Comparison of ENCODE assay signal across 15 cellular contexts in the genomic region with DNA sequence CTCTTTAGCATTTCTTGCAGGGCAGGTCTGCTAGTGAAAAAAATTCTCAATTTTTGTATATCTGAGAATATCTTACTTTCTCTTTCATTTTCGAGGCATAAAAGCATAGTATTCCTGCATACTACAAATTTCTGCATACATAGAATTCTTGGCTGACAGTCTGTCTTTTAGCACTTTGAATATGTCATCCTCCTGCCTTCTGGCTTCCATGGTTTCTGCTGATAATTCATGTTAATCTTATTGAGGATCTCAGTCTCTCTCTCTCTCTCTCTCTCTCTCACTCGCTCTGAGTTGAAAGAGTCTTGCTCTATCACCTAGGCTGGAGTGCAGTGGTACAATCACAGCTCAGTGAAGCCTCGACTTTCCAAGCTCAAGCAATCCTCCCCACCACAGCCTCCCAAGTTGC.
DNase-seq lines count a peak whose midpoint lies in the region; ATAC-seq, FAIRE-seq and TF ChIP-seq lines count a peak whose summit lies in the region.
"Had no signal": no experiment of that assay in that cellular context is flagged by ENCODE, and none has a peak within 500 bp of the region (broad histone marks: within the 10 kb centered on the region; RNA-seq: fewer than 3 reads in every experiment).

No MANE protein-coding gene starts in this region.

- dilution Hi-C loops in keratinocyte (cut with MboI; ENCODE audit: extremely low pct_ligation_motif_present, low sequenced_read_pairs), result no loop called here

- intact Hi-C loops in CD4-positive, alpha-beta T cell (cut with DNase I, micrococcal nuclease), result no loop called here
- intact Hi-C loops in ovary (cut with DNase I), result no loop called here

- TF ChIP-seq EP300 in ovary (IDR thresholded peaks at IDR 0.05), result no peak

- H3K36me3 ChIP-seq in keratinocyte (ENCODE audit: control insufficient read depth in 2 of 2, extremely low read depth in 1 of 2, insufficient read depth in 2 of 2, low read length in 2 of 2), result no peaks in the 10 kb centered on the region
- no peaks in the 10 kb centered on the region for H3K36me3 ChIP-seq in ovary
- no peaks in the 10 kb centered on the region for H3K36me3 ChIP-seq in MG63

- H3K79me2 ChIP-seq in keratinocyte (ENCODE audit: control insufficient read depth, insufficient read depth, low read length), result no peaks in the 10 kb centered on the region

- H3K4me3 ChIP-seq in keratinocyte (ENCODE audit: control insufficient read depth in 2 of 3, extremely low read depth in 1 of 3, insufficient read depth in 2 of 3, low read depth in 1 of 3, low read length in 3 of 3) (no peak overlapping the region), ovary (no peak overlapping the region), MG63 (no peak overlapping the region)
- H3K4me3 ChIP-seq: SK-N-MC had no signal

- ATAC-seq in CD4-positive, alpha-beta T cell (ENCODE audit: poor library complexity), result no peak
- peak; percentile 51 for ATAC-seq in HG02798 (IDR thresholded peaks at IDR 0.05; ENCODE audit: poor library complexity, unreplicated experiment)
- ATAC-seq in activated CD8-positive, alpha-beta T cell treated with anti-CD3 and anti-CD28 coated beads, Interleukin-2, amount 10 ng/mL, durations not matched to agents 7 days and 5 days, result peak; percentile 51
- ATAC-seq: WTC11 had no signal

- H3K27ac Mint-ChIP-seq in CD4-positive, alpha-beta T cell, result no peak overlapping the region
- no peak overlapping the region for H3K27ac Mint-ChIP-seq in activated CD8-positive, alpha-beta T cell treated with anti-CD3 and anti-CD28 coated beads, Interleukin-2, amount 10 ng/mL, durations not matched to agents 7 days and 5 days
- H3K27ac Mint-ChIP-seq: WTC11 had no signal

- H3K36me3 Mint-ChIP-seq in CD4-positive, alpha-beta T cell (ENCODE audit: low read depth), result no peaks in the 10 kb centered on the region
- no peaks in the 10 kb centered on the region for H3K36me3 Mint-ChIP-seq in activated CD8-positive, alpha-beta T cell treated with anti-CD3 and anti-CD28 coated beads, Interleukin-2, amount 10 ng/mL, durations not matched to agents 7 days and 5 days (ENCODE audit: low read depth)

- no peaks in the 10 kb centered on the region for H3K27me3 ChIP-seq in CD4-positive, alpha-beta T cell (ENCODE audit: control insufficient read depth, insufficient read depth, low read length)
- no peaks in the 10 kb centered on the region for H3K27me3 ChIP-seq in keratinocyte (ENCODE audit: control insufficient read depth, extremely low read depth, insufficient read depth, low read length)
- no peaks in the 10 kb centered on the region for H3K27me3 ChIP-seq in ovary
- H3K27me3 ChIP-seq in MG63, result no peaks in the 10 kb centered on the region

- no peaks in the 10 kb centered on the region for H3K9me3 ChIP-seq in CD4-positive, alpha-beta T cell (ENCODE audit: control insufficient read depth, low read length)
- H3K9me3 ChIP-seq in keratinocyte (ENCODE audit: control insufficient read depth, low read depth, low read length) (no peaks in the 10 kb centered on the region), ovary (no peaks in the 10 kb centered on the region), MG63 (peaks cover 6% of the 10 kb centered on the region; the same call in 1 of the 2 replicates)

- POLR2A ChIA-PET in CD4-positive, alpha-beta T cell (lab: Charles Lee), result no interaction called here
- POLR2A ChIA-PET in activated CD8-positive, alpha-beta T cell treated with anti-CD3 and anti-CD28 coated beads, Interleukin-2, amount 10 ng/mL, durations not matched to agents 7 days and 5 days (lab: Charles Lee), result no interaction called here

- 71 to 80% (median 72%) methylated on average over 3 of the region's 3 CpGs for WGBS in ovary, 3 donors

- no peak for DNase-seq in CD4-positive, alpha-beta T cell
- no peak for DNase-seq in activated CD8-positive, alpha-beta T cell treated with anti-CD3 and anti-CD28 coated beads, Interleukin-2, amount 10 ng/mL, durations not matched to agents 7 days and 5 days
- no peak for DNase-seq in keratinocyte (ENCODE audit: low read depth, low spot score)
- no peak for DNase-seq in COLO668 (lab: John Stamatoyannopoulos, UW; ENCODE audit: unreplicated experiment)
- DNase-seq in ovary, result no peak
- no peak for DNase-seq in DMS79 (lab: John Stamatoyannopoulos, UW)
- no peak for DNase-seq in MG63
- DNase-seq: activated effector memory CD4-positive, alpha-beta T cell treated with anti-CD3 and anti-CD28 coated beads, Interleukin-2, amount 50 U/mL, for 16 hours; H7; naive B cell; retina; stimulated activated CD4-positive, alpha-beta T cell treated with anti-CD3 and anti-CD28 coated beads, Interleukin-2, amount 100 ng/mL, for 24 hours had no signal

- peaks cover 18% of the 10 kb centered on the region for H3K4me1 Mint-ChIP-seq in CD4-positive, alpha-beta T cell (ENCODE audit: low read depth)
- H3K4me1 Mint-ChIP-seq in activated CD8-positive, alpha-beta T cell treated with anti-CD3 and anti-CD28 coated beads, Interleukin-2, amount 10 ng/mL, durations not matched to agents 7 days and 5 days (ENCODE audit: low read depth), result peaks cover 16% of the 10 kb centered on the region
- H3K4me1 Mint-ChIP-seq: WTC11 had no signal

- H3K4me1 ChIP-seq in keratinocyte (ENCODE audit: control insufficient read depth, extremely low read depth, insufficient read depth, low read length) (no peaks in the 10 kb centered on the region), ovary (ENCODE audit: insufficient read depth) (no peaks in the 10 kb centered on the region)

- H3K9ac ChIP-seq in keratinocyte (ENCODE audit: control insufficient read depth, extremely low read depth, insufficient read depth, low read length), result no peak overlapping the region

- FAIRE-seq in keratinocyte (lab: Jason Lieb, UNC), result no peak

- H3K4me3 Mint-ChIP-seq in CD4-positive, alpha-beta T cell, result peak overlapping the region; percentile 61
- H3K4me3 Mint-ChIP-seq in activated CD8-positive, alpha-beta T cell treated with anti-CD3 and anti-CD28 coated beads, Interleukin-2, amount 10 ng/mL, durations not matched to agents 7 days and 5 days, result peak overlapping the region; percentile 2
- H3K4me3 Mint-ChIP-seq: WTC11 had no signal

- CTCF ChIA-PET in CD4-positive, alpha-beta T cell (lab: Charles Lee), result no interaction called here
- CTCF ChIA-PET in activated CD8-positive, alpha-beta T cell treated with anti-CD3 and anti-CD28 coated beads, Interleukin-2, amount 10 ng/mL, durations not matched to agents 7 days and 5 days (lab: Charles Lee), result no interaction called here

- H3K27ac ChIP-seq in CD4-positive, alpha-beta T cell (ENCODE audit: low read depth, low read length), result no peak overlapping the region
- H3K27ac ChIP-seq in keratinocyte (ENCODE audit: control insufficient read depth, insufficient read depth, low read length), result no peak overlapping the region
- no peak overlapping the region for H3K27ac ChIP-seq in ovary
- H3K27ac ChIP-seq: SK-N-MC had no signal

- H4K20me1 ChIP-seq in keratinocyte (ENCODE audit: control insufficient read depth, extremely low read depth, insufficient read depth, low read length), result no peaks in the 10 kb centered on the region

- no peaks in the 10 kb centered on the region for H3K27me3 Mint-ChIP-seq in CD4-positive, alpha-beta T cell
- H3K27me3 Mint-ChIP-seq in activated CD8-positive, alpha-beta T cell treated with anti-CD3 and anti-CD28 coated beads, Interleukin-2, amount 10 ng/mL, durations not matched to agents 7 days and 5 days (ENCODE audit: low read depth), result no peaks in the 10 kb centered on the region
- H3K27me3 Mint-ChIP-seq: naive B cell had no signal

- H3K9me3 Mint-ChIP-seq in CD4-positive, alpha-beta T cell, result no peaks in the 10 kb centered on the region
- no peaks in the 10 kb centered on the region for H3K9me3 Mint-ChIP-seq in activated CD8-positive, alpha-beta T cell treated with anti-CD3 and anti-CD28 coated beads, Interleukin-2, amount 10 ng/mL, durations not matched to agents 7 days and 5 days (ENCODE audit: insufficient read depth)

- no peak overlapping the region for H3K4me2 ChIP-seq in keratinocyte (ENCODE audit: control insufficient read depth, extremely low read depth, insufficient read depth, low read depth, low read length)

- peak overlapping the region; percentile 8 for H2AFZ ChIP-seq in keratinocyte (ENCODE audit: control insufficient read depth, low read length)

- TF ChIP-seq CTCF in CD4-positive, alpha-beta T cell (IDR thresholded peaks at IDR 0.05), result no peak
- TF ChIP-seq CTCF in keratinocyte (optimal IDR thresholded peaks at IDR 0.05 in 1 of 3, IDR thresholded peaks at IDR 0.05 in 1 of 3, conservative IDR thresholded peaks at IDR 0.05 in 1 of 3; ENCODE audit: extremely low read depth in 1 of 3, insufficient read depth in 2 of 3, low read length in 3 of 3) (no peak), ovary (IDR thresholded peaks at IDR 0.05) (no peak)

- no peaks in the 10 kb centered on the region for H3K9me1 ChIP-seq in keratinocyte (ENCODE audit: control insufficient read depth, extremely low read depth, insufficient read depth, low read length)

- TF ChIP-seq POLR2A in ovary (IDR thresholded peaks at IDR 0.05), result no peak
